ENCODE assay signal across 11 cellular contexts in the genomic region with DNA sequence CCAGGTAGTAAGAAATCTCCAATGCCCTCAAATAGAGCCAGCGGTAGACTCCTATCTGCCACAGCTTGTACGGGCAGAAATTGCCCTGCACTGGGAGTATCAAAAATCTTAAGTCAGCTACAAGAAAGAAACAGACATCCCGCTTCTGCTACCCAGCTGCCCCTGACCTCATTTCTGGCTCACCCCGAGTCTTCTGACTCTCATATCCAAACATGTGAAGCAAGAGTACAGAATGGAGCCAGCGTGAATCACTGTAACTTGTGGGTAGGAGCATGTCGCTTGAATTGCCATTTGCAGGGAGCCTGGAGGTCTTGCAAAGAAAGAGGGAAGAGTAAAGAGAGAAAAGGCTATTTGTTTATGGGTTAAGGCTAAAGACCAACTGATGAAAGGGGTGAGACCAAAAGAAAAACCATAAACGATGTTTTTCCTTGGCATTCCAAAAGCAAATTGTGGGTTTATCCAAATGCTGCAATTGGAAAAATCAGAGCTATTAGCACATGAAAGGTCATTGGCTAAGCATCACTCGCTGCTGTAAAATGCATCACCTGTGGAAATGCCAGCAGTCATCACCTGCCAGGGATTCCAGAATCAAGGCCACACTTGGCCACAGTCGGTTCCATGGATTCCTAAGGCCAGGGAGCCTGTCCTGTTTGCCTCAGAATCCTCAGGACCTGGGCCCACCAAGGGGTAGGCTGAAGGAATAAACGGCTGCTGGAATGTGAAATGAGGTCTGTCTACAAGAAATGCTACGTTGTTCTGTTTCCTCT.
DNase-seq lines count a peak whose midpoint lies in the region; ATAC-seq and TF ChIP-seq lines count a peak whose summit lies in the region.
"Had no signal": no experiment of that assay in that cellular context is flagged by ENCODE, and none has a peak within 500 bp of the region (broad histone marks: within the 10 kb centered on the region; RNA-seq: fewer than 3 reads in every experiment).

No MANE protein-coding gene starts in this region.

- H3K4me3 Mint-ChIP-seq in T-helper 17 cell (peak overlapping the region; percentile 9), T-cell (no peak overlapping the region), glutamatergic neuron (ENCODE audit: unreplicated experiment) (no peak overlapping the region)

- ATAC-seq in T-helper 17 cell (no peak), Right ventricle myocardium superior (ENCODE audit: poor library complexity) (peak; percentile 84), T-cell (replicated peaks in 1 of 4) (no peak), HG03521 (IDR thresholded peaks at IDR 0.05; ENCODE audit: unreplicated experiment) (no peak)

- H3K4me1 Mint-ChIP-seq in T-helper 17 cell, result peaks cover 35% of the 10 kb centered on the region
- peaks cover 49 to 62% (median 58%) of the 10 kb centered on the region in 3 donors for H3K4me1 Mint-ChIP-seq in T-cell
- H3K4me1 Mint-ChIP-seq in glutamatergic neuron (ENCODE audit: low read depth, unreplicated experiment), result peaks cover 22% of the 10 kb centered on the region

- TF ChIP-seq CTCF in glutamatergic neuron (IDR thresholded peaks at IDR 0.05; ENCODE audit: partially characterized antibody, unreplicated experiment), result no peak

- H3K36me3 Mint-ChIP-seq in T-helper 17 cell (ENCODE audit: low read depth) (peaks cover 8% of the 10 kb centered on the region), T-cell (peaks cover 31% of the 10 kb centered on the region), glutamatergic neuron (ENCODE audit: unreplicated experiment) (no peaks in the 10 kb centered on the region)

- H3K9me3 ChIP-seq in T-helper 17 cell (ENCODE audit: control insufficient read depth, low read length, poor library complexity, severe bottlenecking) (no peaks in the 10 kb centered on the region), skeletal muscle satellite cell (replicated peaks; ENCODE audit: low read length) (no peaks in the 10 kb centered on the region)

- peaks cover 10% of the 10 kb centered on the region for H3K36me3 ChIP-seq in skeletal muscle satellite cell (ENCODE audit: insufficient read depth, low read length)

- peaks cover 47% of the 10 kb centered on the region for H3K4me1 ChIP-seq in skeletal muscle satellite cell (ENCODE audit: control insufficient read depth, insufficient read depth, low read length)

- DNase-seq in EH (ENCODE audit: low read depth) (peak; percentile 32), T-helper 17 cell (no peak), Right ventricle myocardium superior (peak; percentile 53), T-cell (no peak), GF-D8 (lab: John Stamatoyannopoulos, UW) (no peak), glutamatergic neuron (no peak)
- DNase-seq: NCI-H446; stimulated activated CD4-positive, alpha-beta T cell treated with anti-CD3 and anti-CD28 coated beads, Interleukin-15, amount 100 ng/mL, for 24 hours; SW 1271 had no signal

- H3K4me3 ChIP-seq in skeletal muscle satellite cell (ENCODE audit: low read length), result peak overlapping the region; percentile 50

- H3K9me3 Mint-ChIP-seq in T-cell, result peaks cover 0 to 2% (median 0%) of the 10 kb centered on the region in 3 donors
- no peaks in the 10 kb centered on the region for H3K9me3 Mint-ChIP-seq in glutamatergic neuron (ENCODE audit: unreplicated experiment)

- peak overlapping the region; percentile 83 for H3K27ac Mint-ChIP-seq in T-helper 17 cell
- no peak overlapping the region for H3K27ac Mint-ChIP-seq in T-cell
- H3K27ac Mint-ChIP-seq in glutamatergic neuron (ENCODE audit: unreplicated experiment), result no peak overlapping the region

- H3K27me3 ChIP-seq in skeletal muscle satellite cell (ENCODE audit: control insufficient read depth, insufficient read depth, low read length), result no peaks in the 10 kb centered on the region

- H3K9ac ChIP-seq in skeletal muscle satellite cell (ENCODE audit: low read depth, low read length), result peak overlapping the region; percentile 58

- intact Hi-C loops in Right ventricle myocardium superior (cut with DNase I), result no loop called here

- H3K27me3 Mint-ChIP-seq in T-helper 17 cell (no peaks in the 10 kb centered on the region), T-cell (no peaks in the 10 kb centered on the region), glutamatergic neuron (ENCODE audit: unreplicated experiment) (no peaks in the 10 kb centered on the region)

- POLR2A ChIA-PET in T-cell (lab: Charles Lee), result no interaction called here

- CTCF ChIA-PET in T-cell (lab: Charles Lee), result no interaction called here

- peak overlapping the region; percentile 79 for H3K4me2 ChIP-seq in skeletal muscle satellite cell (ENCODE audit: low read length)

Comparison
In these comparisons a context has a peak if more than half of its experiments do, and no peak if none do; other contexts are left out.
1. DNase-seq: peak in EH (single experiment) and Right ventricle myocardium superior (single experiment); none in T-helper 17 cell (0 of 3), T-cell (0 of 34), GF-D8 (single experiment) and glutamatergic neuron (single experiment).